Comparison of ENCODE assay signal across 27 cellular contexts in the genomic region with DNA sequence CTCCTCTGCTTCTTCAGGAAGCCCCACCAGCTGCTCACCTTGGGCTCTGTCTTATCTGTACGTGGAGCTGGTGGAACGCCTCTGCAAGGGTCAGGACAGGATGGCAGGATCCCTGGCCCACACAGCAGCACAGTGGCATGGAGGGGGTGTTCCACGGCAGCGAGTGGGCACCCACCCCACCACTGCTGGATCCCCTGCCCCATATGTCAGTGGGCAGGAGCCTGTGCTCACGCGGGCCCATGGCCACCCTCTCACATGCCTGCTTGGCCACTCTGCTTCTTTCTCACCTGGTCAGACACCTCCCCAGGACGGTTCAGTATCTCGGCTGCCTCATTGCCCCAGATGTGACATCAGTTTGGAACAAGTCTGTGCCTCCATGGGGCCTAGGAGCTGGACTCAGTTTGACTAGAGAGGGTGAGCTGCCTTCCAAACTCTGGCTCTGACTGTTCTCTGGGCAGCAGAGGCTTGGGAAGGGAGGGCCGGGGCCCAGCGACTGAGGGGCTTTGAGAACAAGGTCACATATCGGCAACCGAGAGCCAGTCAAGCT.
"Had no signal": no experiment of that assay in that cellular context is flagged by ENCODE, and none has a peak within 500 bp of the region (broad histone marks: within the 10 kb centered on the region; RNA-seq: fewer than 3 reads in every experiment).

No MANE protein-coding gene starts in this region.

- H3K4me3 ChIP-seq: gastrocnemius medialis, hepatocyte, left ventricle myocardium inferior, lower lobe of right lung, pancreas, right lobe of liver, stomach, thyroid gland had no signal

- H2AFZ ChIP-seq: hepatocyte had no signal

- H3K36me3 ChIP-seq: gastrocnemius medialis, left ventricle myocardium inferior, lower lobe of right lung, neutrophil, pancreas, right lobe of liver, stomach, thyroid gland had no signal

- ATAC-seq: esophagus mucosa; gastrocnemius medialis; left colon; lower lobe of right lung; naive thymus-derived CD8-positive, alpha-beta T cell; pancreas; right lobe of liver had no signal

- H3K4me1 ChIP-seq: left ventricle myocardium inferior, right lobe of liver, thyroid gland had no signal

- H3K79me2 ChIP-seq: hepatocyte had no signal

- DNase-seq: cerebellar nuclear complex; effector CD8-positive, alpha-beta T cell; endodermal cell; foreskin fibroblast; gastrocnemius medialis; kidney glomerular epithelial cell; left colon; left ventricle myocardium inferior; lower lobe of right lung; nephron progenitor cell; right lobe of liver; small intestine; stimulated activated CD4-positive, alpha-beta T cell treated with anti-CD3 and anti-CD28 coated beads, Interleukin-12 subunit alpha, Interleukin-12 subunit beta, amount 100 ng/mL, for 4 hours; stimulated activated CD4-positive, alpha-beta T cell treated with anti-CD3 and anti-CD28 coated beads, Interleukin-1b, Interleukin-23, amount 100 ng/mL, for 48 hours; stimulated activated CD4-positive, alpha-beta T cell treated with anti-CD3 and anti-CD28 coated beads, Interleukin-4, amount 100 ng/mL, for 1 hour; stimulated activated CD8-positive, alpha-beta memory T cell treated with anti-CD3 and anti-CD28 coated beads, Interleukin-4, amount 100 ng/mL, for 48 hours; stimulated activated naive CD4-positive, alpha-beta T cell treated with Interleukin-2 at 50 U/mL for 16 hours; stomach; thyroid gland; trophoblast cell had no signal

- H3K27ac ChIP-seq: epithelial cell of prostate, gastrocnemius medialis, hepatocyte, left ventricle myocardium inferior, lower lobe of right lung, neutrophil, pancreas, right lobe of liver, stomach, thyroid gland had no signal

- H3K9me3 ChIP-seq: gastrocnemius medialis, left ventricle myocardium inferior, lower lobe of right lung, neutrophil, pancreas, right lobe of liver, stomach, thyroid gland had no signal

- FAIRE-seq: islet of Langerhans, pancreas, small intestine had no signal

- H3K27me3 ChIP-seq: gastrocnemius medialis, hepatocyte, neutrophil, pancreas, right lobe of liver, stomach, thyroid gland had no signal

- H3K4me2 ChIP-seq: hepatocyte had no signal
